ENCODE assay signal across 14 cellular contexts in the genomic region with DNA sequence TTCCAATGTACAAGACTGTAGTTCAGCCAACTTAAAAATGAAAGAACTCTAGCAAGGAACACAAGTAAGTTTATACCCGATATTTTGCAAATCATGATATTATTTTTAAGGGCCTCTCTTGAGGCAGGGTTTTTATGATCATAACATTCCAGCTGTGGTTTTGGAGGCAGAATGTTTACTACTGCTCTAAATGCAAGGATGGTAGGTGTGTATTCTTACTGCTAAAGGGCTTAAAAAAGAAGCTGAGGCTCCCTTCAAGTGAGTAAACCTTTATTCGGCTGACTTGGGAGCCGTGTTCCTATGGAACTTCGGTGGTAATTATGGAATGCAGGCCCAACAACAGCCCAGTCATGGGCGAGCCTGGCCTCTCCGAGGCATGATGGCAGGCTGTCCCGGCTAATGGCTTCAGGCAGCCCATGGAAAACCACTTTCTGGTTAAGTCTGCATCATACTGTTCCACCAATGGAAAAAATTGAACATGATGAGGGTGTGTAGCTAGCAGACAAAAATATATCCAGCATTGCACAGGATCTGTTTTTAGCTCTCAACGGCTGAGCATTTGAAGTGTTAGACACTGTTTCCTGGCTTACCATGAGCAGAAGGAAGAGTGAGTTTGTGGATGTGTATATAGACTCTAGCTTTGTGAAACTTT.
DNase-seq lines count a peak whose midpoint lies in the region; ATAC-seq and TF ChIP-seq lines count a peak whose summit lies in the region.
"Had no signal": no experiment of that assay in that cellular context is flagged by ENCODE, and none has a peak within 500 bp of the region (broad histone marks: within the 10 kb centered on the region; RNA-seq: fewer than 3 reads in every experiment).

No MANE protein-coding gene starts in this region.

- no peaks in the 10 kb centered on the region for H3K27me3 Mint-ChIP-seq in activated naive CD8-positive, alpha-beta T cell
- peaks cover 5 to 18% of the 10 kb centered on the region in 2 donors for H3K27me3 Mint-ChIP-seq in effector memory CD8-positive, alpha-beta T cell

- H3K79me2 ChIP-seq in OCI-LY7 (ENCODE audit: insufficient read depth, low read depth, low read length): no peaks in the 10 kb centered on the region

- POLR2A ChIA-PET in OCI-LY7 (lab: Charles Lee): interaction anchor here (1.2 kb wide), 1 partner anchor 15 kb away, joined by 3 read pairs; no protein-coding TSS in a partner anchor

- H3K9me2 ChIP-seq in OCI-LY7 (ENCODE audit: insufficient read depth, low read length): no peaks in the 10 kb centered on the region

- H3K27ac Mint-ChIP-seq in activated naive CD8-positive, alpha-beta T cell: peak overlapping the region; percentile 64
- H3K27ac Mint-ChIP-seq in effector memory CD8-positive, alpha-beta T cell: no peak overlapping the region
- H3K27ac Mint-ChIP-seq: activated naive CD4-positive, alpha-beta T cell treated with anti-CD3 and anti-CD28 coated beads for 36 hours had no signal

- BruUV-seq in OCI-LY7 (replicated peaks; lab: Mats Ljungman, UMichigan): no TSS peak

- no peak overlapping the region for H2AFZ ChIP-seq in OCI-LY7 (ENCODE audit: low read length)

- peaks cover 3% of the 10 kb centered on the region for H3K27me3 ChIP-seq in left ventricle myocardium inferior (ENCODE audit: low read depth)
- H3K27me3 ChIP-seq: esophagus muscularis mucosa, ovary had no signal

- H4K20me1 ChIP-seq in OCI-LY7 (ENCODE audit: insufficient read depth, low read length): no peaks in the 10 kb centered on the region

- ATAC-seq in Right ventricle myocardium inferior: peak; percentile 64
- no peak for ATAC-seq in effector memory CD8-positive, alpha-beta T cell (replicated peaks)

- no peaks in the 10 kb centered on the region for H3K9me3 ChIP-seq in left ventricle myocardium inferior (replicated peaks)
- no peaks in the 10 kb centered on the region for H3K9me3 ChIP-seq in OCI-LY7 (ENCODE audit: low read length)
- H3K9me3 ChIP-seq: esophagus muscularis mucosa, ovary had no signal

- H3K36me3 Mint-ChIP-seq in activated naive CD8-positive, alpha-beta T cell: no peaks in the 10 kb centered on the region
- no peaks in the 10 kb centered on the region for H3K36me3 Mint-ChIP-seq in effector memory CD8-positive, alpha-beta T cell (ENCODE audit: insufficient read depth)

- H3K4me3 Mint-ChIP-seq in activated naive CD8-positive, alpha-beta T cell: peak overlapping the region; percentile 73
- no peak overlapping the region for H3K4me3 Mint-ChIP-seq in effector memory CD8-positive, alpha-beta T cell
- H3K4me3 Mint-ChIP-seq: activated naive CD4-positive, alpha-beta T cell treated with anti-CD3 and anti-CD28 coated beads for 36 hours had no signal

- CTCF ChIA-PET in OCI-LY7 (lab: Charles Lee; ENCODE audit: unreplicated experiment): no interaction called here

- intact Hi-C loops in Right ventricle myocardium inferior (cut with DNase I) (no loop called here), cardiac septum (cut with DNase I) (loop anchor here (5.0 kb wide), 1 partner anchor 36 kb away; no protein-coding TSS in a partner anchor), left ventricle myocardium inferior (cut with micrococcal nuclease) (no loop called here), OCI-LY7 (cut with micrococcal nuclease; ENCODE audit: unreplicated experiment) (no loop called here)

- DNase-seq in Right ventricle myocardium inferior (ENCODE audit: missing footprints) (no peak), cardiac septum (ENCODE audit: low spot score) (no peak), left ventricle myocardium inferior (no peak), superior temporal gyrus (ENCODE audit: extremely low spot score) (peak; percentile 26), OCI-LY7 (ENCODE audit: low spot score) (no peak), NCI-H1694 (lab: John Stamatoyannopoulos, UW) (no peak)
- no peak for DNase-seq in effector memory CD8-positive, alpha-beta T cell
- DNase-seq: activated CD4-positive, alpha-beta T cell treated with anti-CD3 and anti-CD28 coated beads for 1 hour; activated naive CD4-positive, alpha-beta T cell treated with anti-CD3 and anti-CD28 coated beads for 36 hours; cortex of kidney; MV-4-11; ovary had no signal

- H3K27ac ChIP-seq in left ventricle myocardium inferior (replicated peaks): peak overlapping the region; percentile 48
- no peak overlapping the region for H3K27ac ChIP-seq in OCI-LY7 (ENCODE audit: low read depth, low read length, poor library complexity, severe bottlenecking)
- H3K27ac ChIP-seq: esophagus muscularis mucosa, ovary had no signal

- H3K4me3 ChIP-seq in left ventricle myocardium inferior (peak overlapping the region; percentile 43), OCI-LY7 (ENCODE audit: low read depth, low read length, poor library complexity, severe bottlenecking) (no peak overlapping the region)
- H3K4me3 ChIP-seq: esophagus muscularis mucosa, ovary had no signal

- H3K36me3 ChIP-seq in left ventricle myocardium inferior (no peaks in the 10 kb centered on the region), OCI-LY7 (ENCODE audit: insufficient read depth, low read length) (no peaks in the 10 kb centered on the region)
- H3K36me3 ChIP-seq: esophagus muscularis mucosa, ovary had no signal

- no peaks in the 10 kb centered on the region for H3K9me3 Mint-ChIP-seq in activated naive CD8-positive, alpha-beta T cell (ENCODE audit: low read depth)
- no peaks in the 10 kb centered on the region for H3K9me3 Mint-ChIP-seq in effector memory CD8-positive, alpha-beta T cell
- H3K9me3 Mint-ChIP-seq: activated naive CD4-positive, alpha-beta T cell treated with anti-CD3 and anti-CD28 coated beads for 36 hours had no signal

- peaks cover 18% of the 10 kb centered on the region for H3K4me1 Mint-ChIP-seq in activated naive CD8-positive, alpha-beta T cell (ENCODE audit: low read depth)
- H3K4me1 Mint-ChIP-seq in effector memory CD8-positive, alpha-beta T cell (ENCODE audit: low read depth in 2 of 2): peaks cover 0 to 3% of the 10 kb centered on the region in 2 donors

- no peak for TF ChIP-seq CTCF in left ventricle myocardium inferior (IDR thresholded peaks at IDR 0.05; ENCODE audit: borderline replicate concordance)
- TF ChIP-seq CTCF in OCI-LY7 (conservative IDR thresholded peaks at IDR 0.05; ENCODE audit: low read length): no peak

- H3K4me2 ChIP-seq in OCI-LY7 (ENCODE audit: low read length): no peak overlapping the region

- H3K4me1 ChIP-seq in left ventricle myocardium inferior: peaks cover 5% of the 10 kb centered on the region
- no peaks in the 10 kb centered on the region for H3K4me1 ChIP-seq in OCI-LY7 (ENCODE audit: insufficient read depth, low read length, poor library complexity, severe bottlenecking)
- H3K4me1 ChIP-seq: esophagus muscularis mucosa had no signal
